Comparison of ENCODE assay signal across 10 cellular contexts in genomic region chr17:66667491-66668030, GRCh38.
DNase-seq lines count a peak whose midpoint lies in the region; ATAC-seq and TF ChIP-seq lines count a peak whose summit lies in the region.
"Had no signal": no experiment of that assay in that cellular context is flagged by ENCODE, and none has a peak within 500 bp of the region (broad histone marks: within the 10 kb centered on the region; RNA-seq: fewer than 3 reads in every experiment).

No MANE protein-coding gene starts in this region.

- peaks cover 49 to 89% (median 80%) of the 10 kb centered on the region in 4 donors for H3K4me1 Mint-ChIP-seq in naive thymus-derived CD8-positive, alpha-beta T cell
- H3K4me1 Mint-ChIP-seq in WTC11, result peaks cover 10% of the 10 kb centered on the region; the same call in 1 of the 2 replicates

- peaks cover 0 to 4% (median 0%) of the 10 kb centered on the region in 9 donors for H3K9me3 Mint-ChIP-seq in naive thymus-derived CD8-positive, alpha-beta T cell
- peaks cover 14% of the 10 kb centered on the region for H3K9me3 Mint-ChIP-seq in WTC11

- peak; percentile 56 for ATAC-seq in HG03439 (IDR thresholded peaks at IDR 0.05; ENCODE audit: unreplicated experiment)
- ATAC-seq in naive thymus-derived CD8-positive, alpha-beta T cell, result peak; percentile 94 to 98
- no peak for ATAC-seq in WTC11
- ATAC-seq in GM21576 (IDR thresholded peaks at IDR 0.05; ENCODE audit: unreplicated experiment), result no peak
- ATAC-seq: left lobe of liver had no signal

- peaks cover 0 to 11% (median 6%) of the 10 kb centered on the region in 3 donors for H3K36me3 Mint-ChIP-seq in naive thymus-derived CD8-positive, alpha-beta T cell
- H3K36me3 Mint-ChIP-seq in WTC11, result peaks cover 10% of the 10 kb centered on the region

- H3K27me3 Mint-ChIP-seq in naive thymus-derived CD8-positive, alpha-beta T cell, result no peaks in the 10 kb centered on the region
- H3K27me3 Mint-ChIP-seq in WTC11 (ENCODE audit: low read depth), result no peaks in the 10 kb centered on the region

- peak; percentile 16 to 18 for DNase-seq in AML-193 (lab: John Stamatoyannopoulos, UW)
- DNase-seq in activated CD8-positive, alpha-beta memory T cell treated with anti-CD3 and anti-CD28 coated beads, Interleukin-2, amount 50 U/mL, for 1 hour (ENCODE audit: extremely low read depth), result peak; percentile 25
- peak; percentile 5 to 81 (median 64) for DNase-seq in naive thymus-derived CD8-positive, alpha-beta T cell
- no peak for DNase-seq in G401 (ENCODE audit: low spot score)
- no peak for DNase-seq in NCI-H2107 (lab: John Stamatoyannopoulos, UW)
- no peak for DNase-seq in WTC11 (ENCODE audit: low spot score)
- DNase-seq: KG1 had no signal

- POLR2A ChIA-PET in naive thymus-derived CD8-positive, alpha-beta T cell (lab: Charles Lee), result no interaction called here
- POLR2A ChIA-PET in WTC11 (lab: Charles Lee), result no interaction called here

- H3K4me3 Mint-ChIP-seq in naive thymus-derived CD8-positive, alpha-beta T cell, result peak overlapping the region in 9 of 10 donors; percentile 23 to 77 (median 62)
- no peak overlapping the region for H3K4me3 Mint-ChIP-seq in WTC11

- in situ Hi-C loops in G401 (cut with HindIII; ENCODE audit: low sequenced_read_pairs), result no loop called here

- H3K27ac Mint-ChIP-seq in naive thymus-derived CD8-positive, alpha-beta T cell, result peak overlapping the region in 9 of 10 donors; percentile 23 to 87 (median 46)
- no peak overlapping the region for H3K27ac Mint-ChIP-seq in WTC11

- CTCF ChIA-PET in WTC11 (lab: Charles Lee), result no interaction called here

- TF ChIP-seq CTCF in WTC11 (IDR thresholded peaks at IDR 0.05), result no peak

TF ChIP-seq in WTC11, 78 proteins besides CTCF, POLR2A, EP300 and RAD21:
- TF ChIP-seq CBFB (CRISPR knock-in tag; IDR thresholded peaks at IDR 0.05; ENCODE audit: low read depth) (no peak), TEAD4 (CRISPR knock-in tag; IDR thresholded peaks at IDR 0.05) (no peak), NR2C2 (CRISPR knock-in tag; IDR thresholded peaks at IDR 0.05) (no peak), ESRRA (CRISPR knock-in tag; IDR thresholded peaks at IDR 0.05; ENCODE audit: borderline replicate concordance) (no peak), ZMAT4 (CRISPR knock-in tag; IDR thresholded peaks at IDR 0.05) (no peak), SMAD3 (CRISPR knock-in tag; IDR thresholded peaks at IDR 0.05; ENCODE audit: borderline replicate concordance) (no peak)
TF ChIP-seq in WTC11: peak in this region for 0.

Comparison
In these comparisons a context has a peak if more than half of its experiments do, and no peak if none do; other contexts are left out.
1. DNase-seq: peak in AML-193 (2 of 2), activated CD8-positive, alpha-beta memory T cell treated with anti-CD3 and anti-CD28 coated beads, Interleukin-2, amount 50 U/mL, for 1 hour (single experiment) and naive thymus-derived CD8-positive, alpha-beta T cell (10 of 10); none in G401 (single experiment), NCI-H2107 (single experiment) and WTC11 (single experiment).
2. ATAC-seq: peak in HG03439 (single experiment) and naive thymus-derived CD8-positive, alpha-beta T cell (2 of 2); none in WTC11 (single experiment) and GM21576 (single experiment).